21 cellular contexts compared by ENCODE assay signal in the genomic region with DNA sequence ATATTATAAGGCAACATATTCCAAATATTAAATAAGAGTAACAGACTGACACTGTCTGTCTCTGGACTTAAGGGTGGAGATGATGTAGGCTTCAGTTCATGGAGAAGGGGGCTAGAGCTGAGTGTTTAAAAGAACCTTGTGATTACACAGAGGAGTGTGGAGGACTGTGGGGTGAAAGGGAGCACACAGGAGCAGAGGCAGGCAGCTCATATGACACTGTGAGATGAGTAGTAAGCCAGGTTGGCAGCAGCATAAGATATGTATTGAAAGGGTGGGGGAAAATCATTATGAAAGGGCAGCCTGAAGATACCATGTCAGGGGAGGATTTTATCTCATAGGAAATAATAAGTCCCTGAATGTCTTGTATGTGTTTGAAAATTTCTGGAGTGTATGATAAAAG.
"Had no signal": no experiment of that assay in that cellular context is flagged by ENCODE, and none has a peak within 500 bp of the region (broad histone marks: within the 10 kb centered on the region; RNA-seq: fewer than 3 reads in every experiment).

No MANE protein-coding gene starts in this region.

- H3K4me3 ChIP-seq: colonic mucosa, heart left ventricle, mucosa of descending colon, right atrium auricular region, sigmoid colon, skin epidermis, thoracic aorta, transverse colon had no signal

- H3K4me1 ChIP-seq: colonic mucosa, foreskin keratinocyte, heart left ventricle, right atrium auricular region, sigmoid colon, transverse colon had no signal

- H3K4me1 Mint-ChIP-seq: endodermal cell, neural crest cell had no signal

- H3K9me3 Mint-ChIP-seq: endodermal cell, neural crest cell had no signal

- H3K36me3 ChIP-seq: colonic mucosa, heart left ventricle, right atrium auricular region, sigmoid colon, thoracic aorta, transverse colon had no signal

- H3K27ac Mint-ChIP-seq: endodermal cell had no signal

- H3K9me3 ChIP-seq: colonic mucosa, heart left ventricle, mucosa of descending colon, right atrium auricular region, sigmoid colon, thoracic aorta, transverse colon had no signal

- ATAC-seq: foreskin keratinocyte; heart left ventricle; left lobe of liver; mucosa of descending colon; naive thymus-derived CD8-positive, alpha-beta T cell had no signal

- H3K27me3 ChIP-seq: colonic mucosa, right atrium auricular region, sigmoid colon, transverse colon had no signal

- H3K4me3 Mint-ChIP-seq: endodermal cell; naive thymus-derived CD8-positive, alpha-beta T cell; neural crest cell had no signal

- H3K27ac ChIP-seq: colonic mucosa, foreskin keratinocyte, heart left ventricle, right atrium auricular region, sigmoid colon, skin epidermis, thoracic aorta, transverse colon had no signal

- DNase-seq: cerebellar nuclear complex; colonic mucosa; dermis blood vessel endothelial cell; effector CD4-positive, alpha-beta T cell; endodermal cell; erythroblast; foreskin keratinocyte; heart left ventricle; hippocampal formation; mammary epithelial cell; mucosa of descending colon; naive thymus-derived CD8-positive, alpha-beta T cell; sigmoid colon; stimulated activated CD4-positive, alpha-beta T cell treated with anti-CD3 and anti-CD28 coated beads, Interleukin-12 subunit alpha, Interleukin-12 subunit beta, amount 100 ng/mL, for 4 hours; stimulated activated naive CD4-positive, alpha-beta T cell treated with Interleukin-2 at 50 U/mL for 16 hours; transverse colon had no signal
